ENCODE assay signal across 1 cellular context in genomic region chr19:45591004-45591637, GRCh38.
A peak's percentile ranks its signal among the peaks of the same experiment; 100 is the strongest.
TF ChIP-seq lines count a peak whose summit lies in the region.

No MANE protein-coding gene starts in this region.

TF ChIP-seq in HepG2, 621 proteins besides CTCF, POLR2A, EP300 and RAD21 (continued from another document and continues in another):
- TF ChIP-seq REPIN1 (CRISPR knock-in tag; IDR thresholded peaks at IDR 0.05; ENCODE audit: borderline replicate concordance, low read depth): peak; percentile 90
- peak; percentile 83 for TF ChIP-seq FOXO1 (CRISPR knock-in tag; IDR thresholded peaks at IDR 0.05)
- TF ChIP-seq MIXL1 (CRISPR knock-in tag; IDR thresholded peaks at IDR 0.05): peak; percentile 75; the same call in 1 of the 2 replicates
- TF ChIP-seq SALL1 (CRISPR knock-in tag; IDR thresholded peaks at IDR 0.05): peak; percentile 90
- no peak for TF ChIP-seq ZNF670 (CRISPR knock-in tag; IDR thresholded peaks at IDR 0.05; ENCODE audit: borderline replicate concordance)
- TF ChIP-seq NR2F6 (IDR thresholded peaks at IDR 0.05): no peak
- peak; percentile 64; the same call in 1 of the 2 replicates for TF ChIP-seq NR2F6 (CRISPR knock-in tag; IDR thresholded peaks at IDR 0.05)
- peak; percentile 89; the same call in 1 of the 2 replicates for TF ChIP-seq KDM3A (CRISPR knock-in tag; IDR thresholded peaks at IDR 0.05; ENCODE audit: low read depth)
- no peak for TF ChIP-seq ZBTB8A (CRISPR knock-in tag; IDR thresholded peaks at IDR 0.05; ENCODE audit: borderline replicate concordance, low read depth)
- TF ChIP-seq RELA (CRISPR knock-in tag; IDR thresholded peaks at IDR 0.05): 0 out of 2 replicates have a peak, but pooled peaks have one; percentile 75
- 0 out of 2 replicates have a peak, but pooled peaks have one; percentile 64 for TF ChIP-seq ZNF543 (CRISPR knock-in tag; IDR thresholded peaks at IDR 0.05)
- peak; percentile 79 for TF ChIP-seq ZGPAT (CRISPR knock-in tag; IDR thresholded peaks at IDR 0.05)
- TF ChIP-seq RORA (CRISPR knock-in tag; IDR thresholded peaks at IDR 0.05): no peak
- TF ChIP-seq RFXAP (CRISPR knock-in tag; IDR thresholded peaks at IDR 0.05; ENCODE audit: borderline replicate concordance): peak; percentile 38; the same call in 1 of the 2 replicates
- 0 out of 2 replicates have a peak, but pooled peaks have one; percentile 92 for TF ChIP-seq KLF11 (CRISPR knock-in tag; IDR thresholded peaks at IDR 0.05)
- no peak for TF ChIP-seq TOPORS (CRISPR knock-in tag; IDR thresholded peaks at IDR 0.05)
- peak; percentile 89 for TF ChIP-seq MIER2 (CRISPR knock-in tag; IDR thresholded peaks at IDR 0.05)
- no peak for TF ChIP-seq SP1 (IDR thresholded peaks at IDR 0.05)
- peak; percentile 70 for TF ChIP-seq SP1 (CRISPR knock-in tag; IDR thresholded peaks at IDR 0.05)
- TF ChIP-seq HMGA1 (CRISPR knock-in tag; conservative IDR thresholded peaks at IDR 0.05): no peak
- peak in 1 of 2 experiments; percentile 44; a peak in 1 of 4 replicates for TF ChIP-seq ATF4 (CRISPR knock-in tag; IDR thresholded peaks at IDR 0.05)
- TF ChIP-seq ZNF558 (CRISPR knock-in tag; IDR thresholded peaks at IDR 0.05; ENCODE audit: borderline replicate concordance): no peak
- 0 out of 2 replicates have a peak, but pooled peaks have one; percentile 33 for TF ChIP-seq HNRNPL (IDR thresholded peaks at IDR 0.05; ENCODE audit: low read depth, low read length)
- peak; percentile 51; the same call in 1 of the 2 replicates for TF ChIP-seq PHF8 (CRISPR knock-in tag; IDR thresholded peaks at IDR 0.05)
- 0 out of 2 replicates have a peak, but pooled peaks have one; percentile 51 for TF ChIP-seq ESRRA (CRISPR knock-in tag; IDR thresholded peaks at IDR 0.05; ENCODE audit: low read depth)
- TF ChIP-seq MXD4 (CRISPR knock-in tag; IDR thresholded peaks at IDR 0.05): peak; percentile 87
- TF ChIP-seq ZMAT3 (CRISPR knock-in tag; conservative IDR thresholded peaks at IDR 0.05): 0 out of 2 replicates have a peak, but pooled peaks have one; percentile 61
- no peak for TF ChIP-seq ZNF713 (CRISPR knock-in tag; IDR thresholded peaks at IDR 0.05)
- no peak for TF ChIP-seq ZNF552 (CRISPR knock-in tag; IDR thresholded peaks at IDR 0.05; ENCODE audit: borderline replicate concordance)
- TF ChIP-seq SKIL (CRISPR knock-in tag; IDR thresholded peaks at IDR 0.05; ENCODE audit: borderline replicate concordance): 0 out of 2 replicates have a peak, but pooled peaks have one; percentile 19
- peak; percentile 61; the same call in 1 of the 2 replicates for TF ChIP-seq ZNF800 (CRISPR knock-in tag; IDR thresholded peaks at IDR 0.05)
- no peak for TF ChIP-seq CENPBD1 (CRISPR knock-in tag; IDR thresholded peaks at IDR 0.05; ENCODE audit: borderline replicate concordance, low read depth)
- no peak for TF ChIP-seq ELK4 (CRISPR knock-in tag; IDR thresholded peaks at IDR 0.05; ENCODE audit: borderline replicate concordance)
- TF ChIP-seq KAT8 (CRISPR knock-in tag; IDR thresholded peaks at IDR 0.05): peak; percentile 73; the same call in 1 of the 2 replicates
- no peak for TF ChIP-seq AGO1 (IDR thresholded peaks at IDR 0.05; ENCODE audit: low read depth, low read length, poor library complexity, severe bottlenecking)
- TF ChIP-seq ZNF230 (CRISPR knock-in tag; IDR thresholded peaks at IDR 0.05): peak; percentile 81; the same call in 1 of the 2 replicates
- no peak for TF ChIP-seq HDAC6 (IDR thresholded peaks at IDR 0.05; ENCODE audit: low read depth, low read length)
- TF ChIP-seq DNMT1 (CRISPR knock-in tag; IDR thresholded peaks at IDR 0.05): 0 out of 2 replicates have a peak, but pooled peaks have one; percentile 54
- peak; percentile 68 for TF ChIP-seq USF2 (IDR thresholded peaks at IDR 0.05; ENCODE audit: low read depth, low read length)
- TF ChIP-seq USF2 (CRISPR knock-in tag; IDR thresholded peaks at IDR 0.05; ENCODE audit: borderline replicate concordance): peak; percentile 71; the same call in 1 of the 2 replicates
- peak; percentile 80 for TF ChIP-seq RXRA (CRISPR knock-in tag; IDR thresholded peaks at IDR 0.05)
- no peak for TF ChIP-seq ZNF710 (CRISPR knock-in tag; IDR thresholded peaks at IDR 0.05; ENCODE audit: borderline replicate concordance)
- 0 out of 2 replicates have a peak, but pooled peaks have one; percentile 35 for TF ChIP-seq HDAC1 (CRISPR knock-in tag; IDR thresholded peaks at IDR 0.05)
- peak; percentile 61; the same call in 1 of the 2 replicates for TF ChIP-seq ZNF441 (CRISPR knock-in tag; IDR thresholded peaks at IDR 0.05; ENCODE audit: borderline replicate concordance)
- peak; percentile 93 for TF ChIP-seq TEAD3 (CRISPR knock-in tag; optimal IDR thresholded peaks at IDR 0.05; ENCODE audit: borderline replicate concordance)
- no peak for TF ChIP-seq GTF3A (CRISPR knock-in tag; conservative IDR thresholded peaks at IDR 0.05)
- TF ChIP-seq CEBPB (IDR thresholded peaks at IDR 0.05; ENCODE audit: borderline replicate concordance, low read depth, low read length): no peak
- TF ChIP-seq ATF6 (CRISPR knock-in tag; conservative IDR thresholded peaks at IDR 0.05): 0 out of 2 replicates have a peak, but pooled peaks have one; percentile 61
- no peak for TF ChIP-seq SETDB1 (CRISPR knock-in tag; IDR thresholded peaks at IDR 0.05; ENCODE audit: borderline replicate concordance)
- TF ChIP-seq MAX (IDR thresholded peaks at IDR 0.05): peak; percentile 99
- TF ChIP-seq ZNF451 (CRISPR knock-in tag; IDR thresholded peaks at IDR 0.05): peak; percentile 56; the same call in 1 of the 2 replicates
- peak; percentile 89; the same call in 1 of the 2 replicates for TF ChIP-seq IRF2 (CRISPR knock-in tag; IDR thresholded peaks at IDR 0.05)
- TF ChIP-seq DRAP1 (CRISPR knock-in tag; IDR thresholded peaks at IDR 0.05): peak; percentile 58
- TF ChIP-seq DNMT3B (CRISPR knock-in tag; conservative IDR thresholded peaks at IDR 0.05): peak; percentile 76; the same call in 1 of the 2 replicates
- 0 out of 2 replicates have a peak, but pooled peaks have one; percentile 74 for TF ChIP-seq NFATC3 (CRISPR knock-in tag; IDR thresholded peaks at IDR 0.05)
- peak; percentile 60; the same call in 1 of the 2 replicates for TF ChIP-seq ZNF547 (CRISPR knock-in tag; IDR thresholded peaks at IDR 0.05)
- no peak for TF ChIP-seq MLLT10 (CRISPR knock-in tag; IDR thresholded peaks at IDR 0.05)
